In genomic region chr10:17438583-17438982, GRCh38 we compare ENCODE assay signal across 21 cellular contexts. TPM values are rescaled to one million over a fixed set of nuclear protein-coding genes. Genes with fewer than 3 reads are reported as not detected.
A peak's percentile ranks its signal among the peaks of the same experiment; 100 is the strongest.
DNase-seq lines count a peak whose midpoint lies in the region; ATAC-seq and TF ChIP-seq lines count a peak whose summit lies in the region.
"Had no signal": no experiment of that assay in that cellular context is flagged by ENCODE, and none has a peak within 500 bp of the region (broad histone marks: within the 10 kb centered on the region; RNA-seq: fewer than 3 reads in every experiment).

No MANE protein-coding gene starts in this region.

- TF ChIP-seq POLR2A in breast epithelium (IDR thresholded peaks at IDR 0.05) (no peak), erythroblast (IDR thresholded peaks at IDR 0.05; ENCODE audit: low read length) (peak; percentile 21)

- H3K9ac ChIP-seq in mammary epithelial cell (ENCODE audit: insufficient read depth, low read length) = no peak overlapping the region
- H3K9ac ChIP-seq: BLaER1 had no signal

- no peak overlapping the region for H3K4me3 Mint-ChIP-seq in mesothelial cell of epicardium
- H3K4me3 Mint-ChIP-seq in nephron progenitor cell = no peak overlapping the region
- H3K4me3 Mint-ChIP-seq: B cell; CD4-positive, CD25-positive, alpha-beta regulatory T cell; CD8-positive, alpha-beta T cell; GM23338; H9 had no signal

- no peak for ATAC-seq in foreskin keratinocyte
- ATAC-seq: CD8-positive, alpha-beta T cell; GM23338; HCT116 had no signal

- H3K27ac Mint-ChIP-seq in mesothelial cell of epicardium = peak overlapping the region; percentile 22
- peak overlapping the region; percentile 13 for H3K27ac Mint-ChIP-seq in nephron progenitor cell
- H3K27ac Mint-ChIP-seq: B cell; CD8-positive, alpha-beta T cell; GM23338; H9 had no signal

- no peak overlapping the region for H2AFZ ChIP-seq in mammary epithelial cell (ENCODE audit: low read depth, low read length)
- H2AFZ ChIP-seq: GM23338 had no signal

- in situ Hi-C loops in mammary epithelial cell (cut with MboI; ENCODE audit: low sequenced_read_pairs in 2 of 2) = loop anchor here (25.0 kb wide), 1 partner anchor 601 kb away; no protein-coding TSS in a partner anchor

- dilution Hi-C loops in mammary epithelial cell (cut with HindIII; ENCODE audit: low sequenced_read_pairs) = loop anchor here (5.0 kb wide), 1 partner anchor 51 kb away; no protein-coding TSS in a partner anchor

- no peaks in the 10 kb centered on the region for H3K4me1 ChIP-seq in breast epithelium
- H3K4me1 ChIP-seq in mammary epithelial cell (ENCODE audit: insufficient read depth, low read length) = no peaks in the 10 kb centered on the region
- H3K4me1 ChIP-seq in tibial artery = peaks cover 0 to 8% (median 6%) of the 10 kb centered on the region in 4 donors
- H3K4me1 ChIP-seq in foreskin keratinocyte = peaks cover 3% of the 10 kb centered on the region

- WGBS in mammary epithelial cell (ENCODE audit: low coverage, missing lambda C conversion rate) = 100% methylated on average over 1 of the region's 1 CpG

- H3K27me3 ChIP-seq in breast epithelium = no peaks in the 10 kb centered on the region
- peaks cover 2% of the 10 kb centered on the region for H3K27me3 ChIP-seq in mammary epithelial cell (ENCODE audit: insufficient read depth, low read length)
- peaks cover 0 to 10% of the 10 kb centered on the region in 2 donors for H3K27me3 ChIP-seq in tibial artery
- H3K27me3 ChIP-seq in foreskin keratinocyte = peaks cover 4% of the 10 kb centered on the region
- H3K27me3 ChIP-seq: BLaER1 had no signal

- H3K4me3 ChIP-seq in breast epithelium = no peak overlapping the region
- H3K4me3 ChIP-seq in mammary epithelial cell (replicated peaks in 1 of 3; ENCODE audit: insufficient read depth in 1 of 3, low read depth in 2 of 3, low read length in 3 of 3) = no peak overlapping the region
- H3K4me3 ChIP-seq in tibial artery = no peak overlapping the region
- H3K4me3 ChIP-seq: BLaER1, GM23338 had no signal

- H4K20me1 ChIP-seq in mammary epithelial cell (ENCODE audit: insufficient read depth, low read length) = no peaks in the 10 kb centered on the region
- H4K20me1 ChIP-seq: BLaER1 had no signal

- no peak for TF ChIP-seq CTCF in breast epithelium (IDR thresholded peaks at IDR 0.05)
- TF ChIP-seq CTCF in mammary epithelial cell (conservative IDR thresholded peaks at IDR 0.05 in 1 of 2, IDR thresholded peaks at IDR 0.05 in 1 of 2; ENCODE audit: extremely low read depth in 1 of 2, insufficient read depth in 1 of 2, low read depth in 1 of 2, low read length in 2 of 2) = no peak
- TF ChIP-seq CTCF in mesothelial cell of epicardium (IDR thresholded peaks at IDR 0.05; ENCODE audit: unreplicated experiment) = no peak
- TF ChIP-seq CTCF in nephron progenitor cell (IDR thresholded peaks at IDR 0.05) = no peak
- no peak for TF ChIP-seq CTCF in tibial artery (IDR thresholded peaks at IDR 0.05)
- TF ChIP-seq CTCF in foreskin keratinocyte (conservative IDR thresholded peaks at IDR 0.05) = no peak

- H3K9me3 Mint-ChIP-seq in mesothelial cell of epicardium = peaks cover 5% of the 10 kb centered on the region
- peaks cover 18% of the 10 kb centered on the region for H3K9me3 Mint-ChIP-seq in nephron progenitor cell

- H3K4me1 Mint-ChIP-seq in mesothelial cell of epicardium (peaks cover 15% of the 10 kb centered on the region), nephron progenitor cell (peaks cover 36% of the 10 kb centered on the region)
- H3K4me1 Mint-ChIP-seq: B cell, H9 had no signal

- H3K36me3 ChIP-seq in breast epithelium (no peaks in the 10 kb centered on the region), mammary epithelial cell (ENCODE audit: insufficient read depth, low read length) (no peaks in the 10 kb centered on the region), tibial artery (no peaks in the 10 kb centered on the region)
- H3K36me3 ChIP-seq: BLaER1 had no signal

- H3K36me3 Mint-ChIP-seq in mesothelial cell of epicardium (no peaks in the 10 kb centered on the region), nephron progenitor cell (ENCODE audit: low read depth) (peaks cover 32% of the 10 kb centered on the region)
- H3K36me3 Mint-ChIP-seq: CD8-positive, alpha-beta T cell had no signal

- H3K4me2 ChIP-seq in mammary epithelial cell (ENCODE audit: insufficient read depth, low read depth, low read length) = no peak overlapping the region
- H3K4me2 ChIP-seq: BLaER1, GM23338 had no signal

- H3K27ac ChIP-seq in breast epithelium (peak overlapping the region; percentile 23 to 25), mammary epithelial cell (ENCODE audit: insufficient read depth, low read depth, low read length) (no peak overlapping the region), tibial artery (no peak overlapping the region), foreskin keratinocyte (no peak overlapping the region)
- H3K27ac ChIP-seq: 22Rv1, BLaER1 had no signal

- DNase-seq in breast epithelium (ENCODE audit: low spot score in 2 of 2) = no peak
- no peak for DNase-seq in mammary epithelial cell
- DNase-seq in erythroblast (lab: John Stamatoyannopoulos, UW) = no peak
- no peak for DNase-seq in mesothelial cell of epicardium (ENCODE audit: low spot score in 2 of 2, unreplicated experiment in 2 of 2)
- DNase-seq in nephron progenitor cell = no peak
- no peak for DNase-seq in tibial artery
- no peak for DNase-seq in foreskin keratinocyte
- no peak for DNase-seq in NCI-H2081 treated with DMSO at 0.1 percent for 48 hours (lab: John Stamatoyannopoulos, UW)
- DNase-seq: Caco-2; CD4-positive, CD25-positive, alpha-beta regulatory T cell; CD8-positive, alpha-beta T cell; DMS153; DND-41; H9 had no signal

- intact Hi-C loops in breast epithelium (cut with DNase I; ENCODE audit: low total_unique reads) (no loop called here), mammary epithelial cell (cut with micrococcal nuclease) (no loop called here), tibial artery (cut with DNase I; ENCODE audit: low total_unique reads) (no loop called here)

- H3K9me3 ChIP-seq in breast epithelium (no peaks in the 10 kb centered on the region), mammary epithelial cell (replicated peaks; ENCODE audit: insufficient read depth, low read length) (no peaks in the 10 kb centered on the region), tibial artery (no peaks in the 10 kb centered on the region)
- H3K9me3 ChIP-seq: Caco-2 had no signal

- no peaks in the 10 kb centered on the region for H3K79me2 ChIP-seq in mammary epithelial cell (ENCODE audit: insufficient read depth, low read length)

- H3K27me3 Mint-ChIP-seq in mesothelial cell of epicardium (ENCODE audit: low read depth) = peaks cover 18% of the 10 kb centered on the region
- H3K27me3 Mint-ChIP-seq in nephron progenitor cell (ENCODE audit: low read depth, poor library complexity) = no peaks in the 10 kb centered on the region
- H3K27me3 Mint-ChIP-seq: CD4-positive, CD25-positive, alpha-beta regulatory T cell had no signal

- CTCF ChIA-PET in mammary epithelial cell (lab: Charles Lee; ENCODE audit: low non-redundant PET) = no interaction called here

- BruUV-seq in mammary epithelial cell (replicated peaks; lab: Mats Ljungman, UMichigan) = no TSS peak

RNA-seq across cellular contexts. Expression of gene ST8SIA6, which starts 15.8 kb away (rescaled TPM):
- total RNA-seq in breast epithelium = 10 to 100 TPM in 2 of 3 donors, 1 to 10 TPM in 1; 1.3 to 32.1 (median 18.4) TPM
- total RNA-seq in mammary epithelial cell = under 1 TPM in 1 of 2 donors, not detected in 1; 0.17 TPM
- not detected for polyA plus RNA-seq in mammary epithelial cell
- not detected for polyA minus RNA-seq in mammary epithelial cell
- 1.4 to 1.7 TPM (median 1.4 TPM) in 3 replicates for total RNA-seq in mesothelial cell of epicardium
- total RNA-seq in foreskin keratinocyte = 0.11 TPM in 1 of 2 replicates, not detected in the other
- polyA plus RNA-seq in foreskin keratinocyte = not detected in 2 replicates
- total RNA-seq: B cell, H4 had no signal
- polyA plus RNA-seq: AG04450 had no signal

Comparison
In these comparisons a context has a peak if more than half of its experiments do, and no peak if none do; other contexts are left out.
1. H3K27ac ChIP-seq: peak in breast epithelium (2 of 2); none in mammary epithelial cell (single experiment), tibial artery (0 of 2) and foreskin keratinocyte (single experiment).